ENCODE assay signal across 9 cellular contexts in the genomic region with DNA sequence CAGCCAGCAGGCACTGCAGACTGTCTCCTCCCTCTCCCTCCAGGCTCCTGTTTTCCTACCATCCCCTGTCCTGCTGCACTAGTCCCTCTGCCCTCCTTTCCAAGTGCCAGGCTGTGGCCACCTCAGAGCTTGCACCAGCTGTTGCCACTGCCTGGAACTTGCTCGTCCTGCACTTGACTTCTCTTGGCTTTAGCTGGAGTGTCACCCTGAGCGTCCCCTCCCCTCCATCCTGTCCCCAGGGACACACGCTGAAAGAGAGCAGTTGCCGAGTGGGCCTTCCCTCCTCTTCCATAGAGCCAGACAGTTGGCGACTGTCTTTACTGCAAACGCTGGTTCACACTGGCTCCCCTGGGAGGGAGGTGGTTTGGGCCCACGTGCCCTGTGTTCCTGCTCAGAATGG. TPM values are rescaled to one million over a fixed set of nuclear protein-coding genes. Genes with fewer than 3 reads are reported as not detected.
"Had no signal": no experiment of that assay in that cellular context is flagged by ENCODE, and none has a peak within 500 bp of the region (broad histone marks: within the 10 kb centered on the region; RNA-seq: fewer than 3 reads in every experiment).

No MANE protein-coding gene starts in this region.

RNA-seq across cellular contexts. Expression of gene DEFB108B, which starts 41.9 kb away (rescaled TPM):
- total RNA-seq: activated B cell treated with CpG ODN at 0.5 μM for 24 hours; activated CD4-positive, alpha-beta memory T cell treated with anti-CD3 and anti-CD28 coated beads for 36 hours; activated CD8-positive, alpha-beta memory T cell treated with anti-CD3 and anti-CD28 coated beads, Interleukin-2, amount 10 ng/mL, durations not matched to agents 7 days and 5 days; activated naive CD8-positive, alpha-beta T cell treated with anti-CD3 and anti-CD28 coated beads for 36 hours; aorta; cardiac muscle cell; chondrocyte; NCI-H460; Right ventricle myocardium superior had no signal
- polyA plus RNA-seq: aorta, cardiac muscle cell had no signal
